ENCODE assay signal across 8 cellular contexts in the genomic region with DNA sequence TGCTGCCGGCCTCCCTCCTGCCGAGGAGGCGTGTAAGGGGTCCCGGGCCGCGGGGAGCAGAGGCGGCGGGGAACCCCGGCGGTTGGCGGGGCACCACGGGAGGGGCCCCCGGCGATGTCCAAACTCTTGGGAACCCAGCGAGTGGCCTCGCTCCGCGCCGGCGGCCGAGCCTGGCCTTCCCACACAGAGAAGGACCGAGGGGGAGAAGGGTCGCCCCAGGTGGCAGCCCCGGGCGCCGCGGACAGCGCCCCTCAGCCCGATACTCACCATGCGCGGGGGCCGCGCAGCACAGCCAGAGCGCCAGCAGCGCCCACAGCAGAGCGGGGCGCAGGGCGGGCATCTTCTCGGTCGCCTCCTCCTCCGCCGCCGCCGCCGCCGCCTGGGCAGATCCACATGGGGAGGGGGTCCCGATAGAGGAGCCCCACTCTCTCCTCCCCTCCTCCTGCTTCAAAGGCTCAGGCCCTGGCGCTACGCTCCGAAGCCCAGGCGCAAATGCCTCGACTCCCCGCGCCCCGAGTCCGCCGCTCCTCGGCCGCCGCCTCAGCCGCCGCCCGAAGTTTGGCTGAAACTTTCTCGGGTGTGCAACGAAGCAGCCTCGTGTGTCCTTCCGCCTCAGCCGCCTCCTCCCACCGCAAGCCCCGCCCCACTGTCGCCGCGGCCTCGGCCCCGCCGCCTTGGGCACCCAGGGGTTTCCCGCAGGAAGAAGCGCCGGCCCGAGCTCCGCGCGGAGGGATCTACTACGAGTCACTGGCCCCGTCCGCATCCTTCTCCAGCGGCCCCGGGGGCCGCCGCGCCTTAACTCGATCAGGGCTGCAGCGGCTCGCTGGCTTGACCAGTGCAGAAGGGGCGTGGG. TPM values are rescaled to one million over a fixed set of nuclear protein-coding genes. Genes with fewer than 3 reads are reported as not detected.
DNase-seq lines count a peak whose midpoint lies in the region; ATAC-seq and TF ChIP-seq lines count a peak whose summit lies in the region.
"Not testable (repeated sequence)": the region's sequence is repeated elsewhere in the genome, so short reads cannot be mapped to it uniquely, and the experiment has no call there.

TSS of gene NOTCH2 (minus strand) at position 596 of the 853 bp plus-strand sequence. CDS start at position 340, 256 bp downstream.

- H3K9me3 Mint-ChIP-seq in CD4-positive, alpha-beta T cell; neural progenitor cell: not testable (repeated sequence)

- not testable (repeated sequence) for H3K4me1 Mint-ChIP-seq in CD4-positive, alpha-beta T cell (ENCODE audit: low read depth); neural progenitor cell

- not testable (repeated sequence) for H3K4me1 ChIP-seq in NT2/D1 (ENCODE audit: insufficient read depth, insufficient read length); neural progenitor cell

- peaks cover 21% of the 10 kb centered on the region for H3K79me2 ChIP-seq in neural progenitor cell (ENCODE audit: low read depth)

- H4K20me1 ChIP-seq in neural progenitor cell (ENCODE audit: low read depth): not testable (repeated sequence)

- not testable (repeated sequence) for H3K36me3 Mint-ChIP-seq in CD4-positive, alpha-beta T cell (ENCODE audit: low read depth); neural progenitor cell

- intact Hi-C loops in CD4-positive, alpha-beta T cell (cut with DNase I, micrococcal nuclease); cardiac septum (cut with DNase I): not testable (repeated sequence)

- H3K9me3 ChIP-seq in CD4-positive, alpha-beta T cell (ENCODE audit: control insufficient read depth, low read length); NT2/D1 (ENCODE audit: insufficient read depth, low read length); neural progenitor cell (ENCODE audit: low read depth): not testable (repeated sequence)

- CTCF ChIA-PET in CD4-positive, alpha-beta T cell (lab: Charles Lee): not testable (repeated sequence)

- not testable (repeated sequence) for H3K27me3 Mint-ChIP-seq in CD4-positive, alpha-beta T cell; neural progenitor cell (ENCODE audit: insufficient read depth, low read depth)

- ATAC-seq in CD4-positive, alpha-beta T cell (ENCODE audit: poor library complexity): peak; percentile 62
- ATAC-seq in HG02798 (IDR thresholded peaks at IDR 0.05; ENCODE audit: poor library complexity, unreplicated experiment): peak; percentile 79

- not testable (repeated sequence) for H3F3A ChIP-seq in neural progenitor cell (ENCODE audit: low read depth)

- H2AFZ ChIP-seq in neural progenitor cell (replicated peaks): peak within 1 kb of the TSS; percentile 63

- in situ Hi-C loops in astrocyte of the spinal cord (cut with HindIII; ENCODE audit: low sequenced_read_pairs): not testable (repeated sequence)

- not testable (repeated sequence) for H3K36me3 ChIP-seq in NT2/D1 (ENCODE audit: insufficient read depth, insufficient read length, low read length); neural progenitor cell

- POLR2A ChIA-PET in CD4-positive, alpha-beta T cell (lab: Charles Lee): not testable (repeated sequence)

- not testable (repeated sequence) for H3K27ac ChIP-seq in CD4-positive, alpha-beta T cell (ENCODE audit: low read depth, low read length); neural progenitor cell

- not testable (repeated sequence) for TF ChIP-seq CTCF in CD4-positive, alpha-beta T cell (IDR thresholded peaks at IDR 0.05); astrocyte of the spinal cord (IDR thresholded peaks at IDR 0.05; ENCODE audit: low read depth, low read length); neural progenitor cell (IDR thresholded peaks at IDR 0.05)

- H3K4me2 ChIP-seq in neural progenitor cell: peak within 1 kb of the TSS; percentile 76

- H3K27me3 ChIP-seq in CD4-positive, alpha-beta T cell (ENCODE audit: control insufficient read depth, insufficient read depth, low read length); NT2/D1 (ENCODE audit: insufficient read depth, insufficient read length); neural progenitor cell: not testable (repeated sequence)

- not testable (repeated sequence) for H3K27ac Mint-ChIP-seq in CD4-positive, alpha-beta T cell; neural progenitor cell

- peak within 1 kb of the TSS; percentile 85 for H3K4me3 Mint-ChIP-seq in CD4-positive, alpha-beta T cell
- peak within 1 kb of the TSS; percentile 75 for H3K4me3 Mint-ChIP-seq in neural progenitor cell

- peak; percentile 37 to 72 (median 60) for DNase-seq in CD4-positive, alpha-beta T cell
- DNase-seq in NT2/D1 (ENCODE audit: low read depth, low spot score): peak; percentile 6
- DNase-seq in activated CD4-positive, alpha-beta T cell treated with anti-CD3 and anti-CD28 coated beads for 48 hours: peak; percentile 76
- peak; percentile 24 for DNase-seq in astrocyte of the spinal cord (ENCODE audit: low read depth, low spot score)
- peak; percentile 82 for DNase-seq in cardiac septum (ENCODE audit: low spot score)
- peak; percentile 45 for DNase-seq in neural progenitor cell (ENCODE audit: low spot score)
- DNase-seq in stimulated activated CD8-positive, alpha-beta memory T cell treated with anti-CD3 and anti-CD28 coated beads, Interleukin-15, amount 100 ng/mL, for 4 hours (ENCODE audit: low read depth in 2 of 2): peak; percentile 29 to 46

- H3K9ac ChIP-seq in NT2/D1 (ENCODE audit: insufficient read length, low read depth): peak within 1 kb of the TSS; percentile 61
- peak within 1 kb of the TSS; percentile 45 for H3K9ac ChIP-seq in neural progenitor cell

- H3K4me3 ChIP-seq in NT2/D1 (ENCODE audit: insufficient read length, low read depth) (peak within 1 kb of the TSS; percentile 39), astrocyte of the spinal cord (ENCODE audit: low read depth, low read length) (peak within 1 kb of the TSS; percentile 40), neural progenitor cell (peak within 1 kb of the TSS; percentile 76)

RNA-seq across cellular contexts. Expression of gene NOTCH2, which starts in this region (rescaled TPM):
- 10 to 100 TPM; 27.5 to 29.4 TPM for total RNA-seq in CD4-positive, alpha-beta T cell
- total RNA-seq in cardiac septum: 34.8 TPM
- 66.6 and 75.8 TPM in 2 replicates for total RNA-seq in neural progenitor cell (ENCODE audit: low replicate concordance)

Comparison
In these comparisons a context has a peak if more than half of its experiments do, and no peak if none do; other contexts are left out.
1. DNase-seq: peak in every context shown above with its lines; median percentile 82 in cardiac septum; 76 in activated CD4-positive, alpha-beta T cell treated with anti-CD3 and anti-CD28 coated beads for 48 hours; 60 in CD4-positive, alpha-beta T cell; 45 in neural progenitor cell; 38 in stimulated activated CD8-positive, alpha-beta memory T cell treated with anti-CD3 and anti-CD28 coated beads, Interleukin-15, amount 100 ng/mL, for 4 hours; 24 in astrocyte of the spinal cord; 6 in NT2/D1.